Comparison of ENCODE assay signal across 9 cellular contexts in genomic region chr10:119246862-119247549, GRCh38. TPM values are rescaled to one million over a fixed set of nuclear protein-coding genes. Genes with fewer than 3 reads are reported as not detected.
DNase-seq lines count a peak whose midpoint lies in the region; ATAC-seq, FAIRE-seq and TF ChIP-seq lines count a peak whose summit lies in the region.
"Had no signal": no experiment of that assay in that cellular context is flagged by ENCODE, and none has a peak within 500 bp of the region (broad histone marks: within the 10 kb centered on the region; RNA-seq: fewer than 3 reads in every experiment).

No MANE protein-coding gene starts in this region.

- no peaks in the 10 kb centered on the region for H3K36me3 ChIP-seq in HEK293 (ENCODE audit: control insufficient read depth in 2 of 2, insufficient read depth in 1 of 2, low read length in 2 of 2)
- H3K36me3 ChIP-seq in bronchial epithelial cell (ENCODE audit: control insufficient read depth, insufficient read depth, low read length): no peaks in the 10 kb centered on the region
- no peaks in the 10 kb centered on the region; the same call in 1 of the 2 replicates for H3K36me3 ChIP-seq in WERI-Rb-1

- no peak overlapping the region for H3K4me3 Mint-ChIP-seq in stimulated activated naive B cell treated with anti-CD40 and anti-IgM and Interleukin-4, amounts not matched to agents 10 μg/mL and 1 μg/mL and 100 μg/mL, for 72 hours

- H3K27ac Mint-ChIP-seq in stimulated activated naive B cell treated with anti-CD40 and anti-IgM and Interleukin-4, amounts not matched to agents 10 μg/mL and 1 μg/mL and 100 μg/mL, for 72 hours: peak overlapping the region; percentile 33

- FAIRE-seq in bronchial epithelial cell (lab: Jason Lieb, UNC) (no peak), D721Med (lab: Jason Lieb, UNC) (no peak)
- FAIRE-seq: islet of Langerhans had no signal

- H3K4me1 ChIP-seq in HEK293 (ENCODE audit: control insufficient read depth, insufficient read depth, low read length): no peaks in the 10 kb centered on the region

- no peaks in the 10 kb centered on the region for H3K27me3 ChIP-seq in bronchial epithelial cell (ENCODE audit: control insufficient read depth, insufficient read depth, low read length)
- H3K27me3 ChIP-seq in WERI-Rb-1 (ENCODE audit: insufficient read depth, low read depth, severe bottlenecking): no peaks in the 10 kb centered on the region

- DNase-seq in bronchial epithelial cell (ENCODE audit: low read depth) (peak; percentile 81), kidney glomerular epithelial cell (lab: John Stamatoyannopoulos, UW) (peak; percentile 42), inferior parietal cortex (ENCODE audit: extremely low spot score) (no peak), D721Med (ENCODE audit: insufficient read length, low spot score) (no peak), WERI-Rb-1 (no peak)
- DNase-seq in stimulated activated naive B cell treated with anti-CD40 and anti-IgM and Interleukin-4, amounts not matched to agents 10 μg/mL and 1 μg/mL and 100 μg/mL, for 72 hours: no peak

- no peak overlapping the region for H3K4me3 ChIP-seq in HEK293 (ENCODE audit: low read depth, low read length)
- no peak overlapping the region for H3K4me3 ChIP-seq in bronchial epithelial cell (ENCODE audit: low read depth, low read length)
- no peak overlapping the region for H3K4me3 ChIP-seq in WERI-Rb-1 (ENCODE audit: low read depth, low read length)

- POLR2A ChIA-PET in HEK293 (lab: Yijun Ruan, JAX): no interaction called here

- H3K4me1 Mint-ChIP-seq in stimulated activated naive B cell treated with anti-CD40 and anti-IgM and Interleukin-4, amounts not matched to agents 10 μg/mL and 1 μg/mL and 100 μg/mL, for 72 hours: peaks cover 13 to 33% of the 10 kb centered on the region in 2 donors

- no peak overlapping the region for H3K27ac ChIP-seq in HEK293 (ENCODE audit: extremely low read depth, low read depth, low read length)
- no peak overlapping the region for H3K27ac ChIP-seq in WERI-Rb-1

- TF ChIP-seq CTCF in HEK293 (tag by site-specific recombination; IDR thresholded peaks at IDR 0.05) (no peak), bronchial epithelial cell (IDR thresholded peaks at IDR 0.05; ENCODE audit: insufficient read depth, low read length, severe bottlenecking) (no peak), D721Med (IDR thresholded peaks at IDR 0.05; ENCODE audit: insufficient read depth, missing control alignments) (no peak), WERI-Rb-1 (IDR thresholded peaks at IDR 0.05; ENCODE audit: low read depth, low read length) (no peak)

- no peaks in the 10 kb centered on the region for H3K27me3 Mint-ChIP-seq in stimulated activated naive B cell treated with anti-CD40 and anti-IgM and Interleukin-4, amounts not matched to agents 10 μg/mL and 1 μg/mL and 100 μg/mL, for 72 hours

- H3K36me3 Mint-ChIP-seq in stimulated activated naive B cell treated with anti-CD40 and anti-IgM and Interleukin-4, amounts not matched to agents 10 μg/mL and 1 μg/mL and 100 μg/mL, for 72 hours: peaks cover 5 to 6% of the 10 kb centered on the region in 2 donors

- no peaks in the 10 kb centered on the region for H3K9me3 ChIP-seq in HEK293 (ENCODE audit: control insufficient read depth, insufficient read depth, low read depth, low read length)
- H3K9me3 ChIP-seq in WERI-Rb-1 (ENCODE audit: severe bottlenecking): no peaks in the 10 kb centered on the region

- ATAC-seq in stimulated activated naive B cell treated with anti-CD40 and anti-IgM and Interleukin-4, amounts not matched to agents 10 μg/mL and 1 μg/mL and 100 μg/mL, for 72 hours (replicated peaks): no peak
- no peak for ATAC-seq in GM19324 (IDR thresholded peaks at IDR 0.05; ENCODE audit: low FRiP score, unreplicated experiment)

- H3K9me3 Mint-ChIP-seq in stimulated activated naive B cell treated with anti-CD40 and anti-IgM and Interleukin-4, amounts not matched to agents 10 μg/mL and 1 μg/mL and 100 μg/mL, for 72 hours: peaks cover 0 to 2% of the 10 kb centered on the region in 2 donors

- CTCF ChIA-PET in HEK293 (lab: Yijun Ruan, JAX): interaction anchor here (0.6 to 2.1 kb wide), 7 partner anchors 19 to 560 kb away, joined by 3 to 6 read pairs (median 3); no protein-coding TSS in a partner anchor

TF ChIP-seq in HEK293, 187 proteins besides CTCF, POLR2A, EP300 and RAD21:
- TF ChIP-seq ZNF830 (tag by site-specific recombination; IDR thresholded peaks at IDR 0.05; ENCODE audit: low read depth) (no peak), PRDM10 (tag by site-specific recombination; IDR thresholded peaks at IDR 0.05) (peak; percentile 30; the same call in 1 of the 2 replicates), ZNF335 (tag by site-specific recombination; conservative IDR thresholded peaks at IDR 0.05) (no peak), ZFHX2 (tag by site-specific recombination; conservative IDR thresholded peaks at IDR 0.05) (no peak), ZNF37A (tag by site-specific recombination; IDR thresholded peaks at IDR 0.05) (no peak), ZNF560 (tag by site-specific recombination; IDR thresholded peaks at IDR 0.05; ENCODE audit: borderline replicate concordance) (no peak), ZNF792 (tag by site-specific recombination; IDR thresholded peaks at IDR 0.05) (no peak), ZNF707 (tag by site-specific recombination; IDR thresholded peaks at IDR 0.05) (no peak)
TF ChIP-seq in HEK293: peak in this region for 1.

RNA-seq across cellular contexts. Expression of gene GRK5, which starts 39.6 kb away (rescaled TPM):
- 1.5 and 2.4 TPM in 2 replicates for total RNA-seq in bronchial epithelial cell

Comparison
In these comparisons a context has a peak if more than half of its experiments do, and no peak if none do; other contexts are left out.
1. DNase-seq: peak in bronchial epithelial cell (single experiment) and kidney glomerular epithelial cell (single experiment); none in stimulated activated naive B cell treated with anti-CD40 and anti-IgM and Interleukin-4, amounts not matched to agents 10 μg/mL and 1 μg/mL and 100 μg/mL, for 72 hours (single experiment), inferior parietal cortex (single experiment), D721Med (single experiment) and WERI-Rb-1 (single experiment).